Comparison of ENCODE assay signal across 1 cellular context in the genomic region with DNA sequence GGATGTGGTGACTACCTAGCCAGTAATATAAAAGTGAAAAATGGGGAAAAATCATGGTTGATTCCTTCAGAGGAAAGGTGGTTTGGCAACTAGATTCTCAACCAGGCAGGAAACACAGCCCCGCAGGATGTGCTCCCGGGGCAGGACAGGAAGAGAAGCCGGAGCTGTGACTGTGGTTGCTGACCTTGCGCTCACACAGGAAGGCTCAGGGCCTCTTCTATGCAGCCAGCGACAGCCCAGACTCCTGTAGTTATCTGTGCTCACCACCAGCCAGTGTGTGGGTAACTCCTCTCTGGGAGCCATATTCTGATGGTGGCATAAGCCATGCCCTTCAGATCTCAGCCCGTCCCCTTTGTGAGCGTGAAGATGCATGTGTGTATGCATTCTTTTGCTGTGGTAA.
TF ChIP-seq lines count a peak whose summit lies in the region.

No MANE protein-coding gene starts in this region.

TF ChIP-seq in HCT116, 20 proteins besides CTCF, POLR2A, EP300 and RAD21 (continued from another document):
- TF ChIP-seq, protein P1, sequence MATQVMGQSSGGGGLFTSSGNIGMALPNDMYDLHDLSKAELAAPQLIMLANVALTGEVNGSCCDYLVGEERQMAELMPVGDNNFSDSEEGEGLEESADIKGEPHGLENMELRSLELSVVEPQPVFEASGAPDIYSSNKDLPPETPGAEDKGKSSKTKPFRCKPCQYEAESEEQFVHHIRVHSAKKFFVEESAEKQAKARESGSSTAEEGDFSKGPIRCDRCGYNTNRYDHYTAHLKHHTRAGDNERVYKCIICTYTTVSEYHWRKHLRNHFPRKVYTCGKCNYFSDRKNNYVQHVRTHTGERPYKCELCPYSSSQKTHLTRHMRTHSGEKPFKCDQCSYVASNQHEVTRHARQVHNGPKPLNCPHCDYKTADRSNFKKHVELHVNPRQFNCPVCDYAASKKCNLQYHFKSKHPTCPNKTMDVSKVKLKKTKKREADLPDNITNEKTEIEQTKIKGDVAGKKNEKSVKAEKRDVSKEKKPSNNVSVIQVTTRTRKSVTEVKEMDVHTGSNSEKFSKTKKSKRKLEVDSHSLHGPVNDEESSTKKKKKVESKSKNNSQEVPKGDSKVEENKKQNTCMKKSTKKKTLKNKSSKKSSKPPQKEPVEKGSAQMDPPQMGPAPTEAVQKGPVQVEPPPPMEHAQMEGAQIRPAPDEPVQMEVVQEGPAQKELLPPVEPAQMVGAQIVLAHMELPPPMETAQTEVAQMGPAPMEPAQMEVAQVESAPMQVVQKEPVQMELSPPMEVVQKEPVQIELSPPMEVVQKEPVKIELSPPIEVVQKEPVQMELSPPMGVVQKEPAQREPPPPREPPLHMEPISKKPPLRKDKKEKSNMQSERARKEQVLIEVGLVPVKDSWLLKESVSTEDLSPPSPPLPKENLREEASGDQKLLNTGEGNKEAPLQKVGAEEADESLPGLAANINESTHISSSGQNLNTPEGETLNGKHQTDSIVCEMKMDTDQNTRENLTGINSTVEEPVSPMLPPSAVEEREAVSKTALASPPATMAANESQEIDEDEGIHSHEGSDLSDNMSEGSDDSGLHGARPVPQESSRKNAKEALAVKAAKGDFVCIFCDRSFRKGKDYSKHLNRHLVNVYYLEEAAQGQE (IDR thresholded peaks at IDR 0.05; ENCODE audit: low read depth): no peak
- TF ChIP-seq, protein P2, sequence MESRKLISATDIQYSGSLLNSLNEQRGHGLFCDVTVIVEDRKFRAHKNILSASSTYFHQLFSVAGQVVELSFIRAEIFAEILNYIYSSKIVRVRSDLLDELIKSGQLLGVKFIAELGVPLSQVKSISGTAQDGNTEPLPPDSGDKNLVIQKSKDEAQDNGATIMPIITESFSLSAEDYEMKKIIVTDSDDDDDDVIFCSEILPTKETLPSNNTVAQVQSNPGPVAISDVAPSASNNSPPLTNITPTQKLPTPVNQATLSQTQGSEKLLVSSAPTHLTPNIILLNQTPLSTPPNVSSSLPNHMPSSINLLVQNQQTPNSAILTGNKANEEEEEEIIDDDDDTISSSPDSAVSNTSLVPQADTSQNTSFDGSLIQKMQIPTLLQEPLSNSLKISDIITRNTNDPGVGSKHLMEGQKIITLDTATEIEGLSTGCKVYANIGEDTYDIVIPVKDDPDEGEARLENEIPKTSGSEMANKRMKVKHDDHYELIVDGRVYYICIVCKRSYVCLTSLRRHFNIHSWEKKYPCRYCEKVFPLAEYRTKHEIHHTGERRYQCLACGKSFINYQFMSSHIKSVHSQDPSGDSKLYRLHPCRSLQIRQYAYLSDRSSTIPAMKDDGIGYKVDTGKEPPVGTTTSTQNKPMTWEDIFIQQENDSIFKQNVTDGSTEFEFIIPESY (IDR thresholded peaks at IDR 0.05; ENCODE audit: extremely low read depth, insufficient replicate concordance, low read length): no peak
- TF ChIP-seq ZNF274 (IDR thresholded peaks at IDR 0.05; ENCODE audit: low read depth, low read length): no peak
- no peak for TF ChIP-seq YY1 (IDR thresholded peaks at IDR 0.05; ENCODE audit: extremely low read depth, insufficient replicate concordance, low read depth, low read length)
- TF ChIP-seq CBX3 (IDR thresholded peaks at IDR 0.05; ENCODE audit: low read depth): no peak
- no peak for TF ChIP-seq ATF3 (IDR thresholded peaks at IDR 0.05)
- no peak for TF ChIP-seq SIN3A (IDR thresholded peaks at IDR 0.05; ENCODE audit: low read depth)
